Comparison of ENCODE assay signal across 3 cellular contexts in the genomic region with DNA sequence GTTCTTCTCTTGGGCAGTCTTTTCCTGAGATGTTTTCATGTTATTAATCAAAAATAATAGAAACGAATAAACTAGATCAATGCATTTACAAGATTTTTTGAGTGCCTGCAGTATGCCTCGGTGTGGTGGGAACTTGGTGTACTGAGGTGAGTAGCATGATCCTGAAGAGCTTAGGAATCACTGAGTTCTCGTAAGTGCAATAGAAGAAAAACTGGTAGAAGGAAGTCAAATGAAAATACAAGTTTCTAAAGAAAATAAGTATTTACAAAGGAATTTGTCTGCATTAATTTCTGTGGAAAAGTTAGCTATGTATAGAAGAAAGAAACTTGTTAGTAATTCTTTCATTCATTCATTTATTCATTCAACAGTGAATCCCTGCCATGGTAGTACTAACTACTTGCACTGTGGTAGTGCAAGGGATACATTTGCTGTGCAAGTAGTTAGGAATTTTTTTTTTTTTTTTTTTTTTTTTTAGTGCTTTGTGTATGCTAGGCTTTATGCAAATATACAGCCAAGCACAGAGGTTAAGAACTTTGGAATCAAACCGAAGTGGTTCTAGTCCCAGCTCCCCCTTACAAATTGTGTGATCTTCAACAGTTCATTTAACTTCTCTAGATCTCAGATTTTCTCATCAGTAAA.
TF ChIP-seq lines count a peak whose summit lies in the region.

No MANE protein-coding gene starts in this region.

TF ChIP-seq in SK-N-SH, 30 proteins besides CTCF, POLR2A, EP300 and RAD21:
- TF ChIP-seq GABPA (IDR thresholded peaks at IDR 0.05; ENCODE audit: low read depth) (no peak), MXI1 (IDR thresholded peaks at IDR 0.05; ENCODE audit: low read depth, low read length) (no peak)

TF ChIP-seq in SK-N-SH treated with all-trans-retinoic acid at 6 μM for 48 hours, 23 proteins besides CTCF, POLR2A, EP300 and RAD21:
- TF ChIP-seq OSR1 (CRISPR knock-in tag; IDR thresholded peaks at IDR 0.05) (no peak), ZC3H10 (CRISPR knock-in tag; IDR thresholded peaks at IDR 0.05) (no peak), TCF4 (CRISPR knock-in tag; IDR thresholded peaks at IDR 0.05; ENCODE audit: borderline replicate concordance) (no peak), ZNF70 (CRISPR knock-in tag; IDR thresholded peaks at IDR 0.05) (no peak), BACH2 (CRISPR knock-in tag; IDR thresholded peaks at IDR 0.05; ENCODE audit: borderline replicate concordance) (no peak), ZFP30 (CRISPR knock-in tag; IDR thresholded peaks at IDR 0.05) (no peak), PPARA (CRISPR knock-in tag; IDR thresholded peaks at IDR 0.05; ENCODE audit: borderline replicate concordance) (no peak), CSDC2 (CRISPR knock-in tag; IDR thresholded peaks at IDR 0.05) (no peak)
- TF ChIP-seq, protein P1, sequence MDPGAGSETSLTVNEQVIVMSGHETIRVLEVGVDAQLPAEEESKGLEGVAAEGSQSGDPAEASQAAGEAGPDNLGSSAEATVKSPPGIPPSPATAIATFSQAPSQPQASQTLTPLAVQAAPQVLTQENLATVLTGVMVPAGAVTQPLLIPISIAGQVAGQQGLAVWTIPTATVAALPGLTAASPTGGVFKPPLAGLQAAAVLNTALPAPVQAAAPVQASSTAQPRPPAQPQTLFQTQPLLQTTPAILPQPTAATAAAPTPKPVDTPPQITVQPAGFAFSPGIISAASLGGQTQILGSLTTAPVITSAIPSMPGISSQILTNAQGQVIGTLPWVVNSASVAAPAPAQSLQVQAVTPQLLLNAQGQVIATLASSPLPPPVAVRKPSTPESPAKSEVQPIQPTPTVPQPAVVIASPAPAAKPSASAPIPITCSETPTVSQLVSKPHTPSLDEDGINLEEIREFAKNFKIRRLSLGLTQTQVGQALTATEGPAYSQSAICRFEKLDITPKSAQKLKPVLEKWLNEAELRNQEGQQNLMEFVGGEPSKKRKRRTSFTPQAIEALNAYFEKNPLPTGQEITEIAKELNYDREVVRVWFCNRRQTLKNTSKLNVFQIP (CRISPR knock-in tag; IDR thresholded peaks at IDR 0.05; ENCODE audit: borderline replicate concordance, low read depth), result no peak
- TF ChIP-seq, protein P2, sequence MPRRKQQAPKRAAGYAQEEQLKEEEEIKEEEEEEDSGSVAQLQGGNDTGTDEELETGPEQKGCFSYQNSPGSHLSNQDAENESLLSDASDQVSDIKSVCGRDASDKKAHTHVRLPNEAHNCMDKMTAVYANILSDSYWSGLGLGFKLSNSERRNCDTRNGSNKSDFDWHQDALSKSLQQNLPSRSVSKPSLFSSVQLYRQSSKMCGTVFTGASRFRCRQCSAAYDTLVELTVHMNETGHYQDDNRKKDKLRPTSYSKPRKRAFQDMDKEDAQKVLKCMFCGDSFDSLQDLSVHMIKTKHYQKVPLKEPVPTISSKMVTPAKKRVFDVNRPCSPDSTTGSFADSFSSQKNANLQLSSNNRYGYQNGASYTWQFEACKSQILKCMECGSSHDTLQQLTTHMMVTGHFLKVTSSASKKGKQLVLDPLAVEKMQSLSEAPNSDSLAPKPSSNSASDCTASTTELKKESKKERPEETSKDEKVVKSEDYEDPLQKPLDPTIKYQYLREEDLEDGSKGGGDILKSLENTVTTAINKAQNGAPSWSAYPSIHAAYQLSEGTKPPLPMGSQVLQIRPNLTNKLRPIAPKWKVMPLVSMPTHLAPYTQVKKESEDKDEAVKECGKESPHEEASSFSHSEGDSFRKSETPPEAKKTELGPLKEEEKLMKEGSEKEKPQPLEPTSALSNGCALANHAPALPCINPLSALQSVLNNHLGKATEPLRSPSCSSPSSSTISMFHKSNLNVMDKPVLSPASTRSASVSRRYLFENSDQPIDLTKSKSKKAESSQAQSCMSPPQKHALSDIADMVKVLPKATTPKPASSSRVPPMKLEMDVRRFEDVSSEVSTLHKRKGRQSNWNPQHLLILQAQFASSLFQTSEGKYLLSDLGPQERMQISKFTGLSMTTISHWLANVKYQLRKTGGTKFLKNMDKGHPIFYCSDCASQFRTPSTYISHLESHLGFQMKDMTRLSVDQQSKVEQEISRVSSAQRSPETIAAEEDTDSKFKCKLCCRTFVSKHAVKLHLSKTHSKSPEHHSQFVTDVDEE (CRISPR knock-in tag; IDR thresholded peaks at IDR 0.05), result no peak
- TF ChIP-seq, protein P3, sequence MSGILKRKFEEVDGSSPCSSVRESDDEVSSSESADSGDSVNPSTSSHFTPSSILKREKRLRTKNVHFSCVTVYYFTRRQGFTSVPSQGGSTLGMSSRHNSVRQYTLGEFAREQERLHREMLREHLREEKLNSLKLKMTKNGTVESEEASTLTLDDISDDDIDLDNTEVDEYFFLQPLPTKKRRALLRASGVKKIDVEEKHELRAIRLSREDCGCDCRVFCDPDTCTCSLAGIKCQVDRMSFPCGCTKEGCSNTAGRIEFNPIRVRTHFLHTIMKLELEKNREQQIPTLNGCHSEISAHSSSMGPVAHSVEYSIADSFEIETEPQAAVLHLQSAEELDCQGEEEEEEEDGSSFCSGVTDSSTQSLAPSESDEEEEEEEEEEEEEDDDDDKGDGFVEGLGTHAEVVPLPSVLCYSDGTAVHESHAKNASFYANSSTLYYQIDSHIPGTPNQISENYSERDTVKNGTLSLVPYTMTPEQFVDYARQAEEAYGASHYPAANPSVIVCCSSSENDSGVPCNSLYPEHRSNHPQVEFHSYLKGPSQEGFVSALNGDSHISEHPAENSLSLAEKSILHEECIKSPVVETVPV (CRISPR knock-in tag; IDR thresholded peaks at IDR 0.05), result no peak
- TF ChIP-seq, protein P4, sequence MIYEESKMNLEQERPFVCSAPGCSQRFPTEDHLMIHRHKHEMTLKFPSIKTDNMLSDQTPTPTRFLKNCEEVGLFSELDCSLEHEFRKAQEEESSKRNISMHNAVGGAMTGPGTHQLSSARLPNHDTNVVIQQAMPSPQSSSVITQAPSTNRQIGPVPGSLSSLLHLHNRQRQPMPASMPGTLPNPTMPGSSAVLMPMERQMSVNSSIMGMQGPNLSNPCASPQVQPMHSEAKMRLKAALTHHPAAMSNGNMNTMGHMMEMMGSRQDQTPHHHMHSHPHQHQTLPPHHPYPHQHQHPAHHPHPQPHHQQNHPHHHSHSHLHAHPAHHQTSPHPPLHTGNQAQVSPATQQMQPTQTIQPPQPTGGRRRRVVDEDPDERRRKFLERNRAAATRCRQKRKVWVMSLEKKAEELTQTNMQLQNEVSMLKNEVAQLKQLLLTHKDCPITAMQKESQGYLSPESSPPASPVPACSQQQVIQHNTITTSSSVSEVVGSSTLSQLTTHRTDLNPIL (CRISPR knock-in tag; IDR thresholded peaks at IDR 0.05; ENCODE audit: low read depth), result no peak

TF ChIP-seq in IMR-90, 13 proteins besides CTCF, POLR2A, EP300 and RAD21:
- no peak for TF ChIP-seq NFE2L2 (IDR thresholded peaks at IDR 0.05; ENCODE audit: low read depth, low read length)
- no peak for TF ChIP-seq MAZ (IDR thresholded peaks at IDR 0.05; ENCODE audit: borderline replicate concordance, low read depth, low read length)
- TF ChIP-seq MXI1 (IDR thresholded peaks at IDR 0.05; ENCODE audit: borderline replicate concordance, low read depth, low read length), result no peak
- TF ChIP-seq RCOR1 (IDR thresholded peaks at IDR 0.05; ENCODE audit: insufficient replicate concordance, low read length), result no peak
- no peak for TF ChIP-seq RFX5 (IDR thresholded peaks at IDR 0.05; ENCODE audit: low read depth, low read length)
- TF ChIP-seq, protein P5, sequence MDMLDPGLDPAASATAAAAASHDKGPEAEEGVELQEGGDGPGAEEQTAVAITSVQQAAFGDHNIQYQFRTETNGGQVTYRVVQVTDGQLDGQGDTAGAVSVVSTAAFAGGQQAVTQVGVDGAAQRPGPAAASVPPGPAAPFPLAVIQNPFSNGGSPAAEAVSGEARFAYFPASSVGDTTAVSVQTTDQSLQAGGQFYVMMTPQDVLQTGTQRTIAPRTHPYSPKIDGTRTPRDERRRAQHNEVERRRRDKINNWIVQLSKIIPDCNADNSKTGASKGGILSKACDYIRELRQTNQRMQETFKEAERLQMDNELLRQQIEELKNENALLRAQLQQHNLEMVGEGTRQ (IDR thresholded peaks at IDR 0.05; ENCODE audit: low read depth, low read length), result no peak
- no peak for TF ChIP-seq CHD1 (IDR thresholded peaks at IDR 0.05; ENCODE audit: low read depth, low read length)
- no peak for TF ChIP-seq CEBPB (IDR thresholded peaks at IDR 0.05; ENCODE audit: low read depth, low read length)
- TF ChIP-seq FOS (IDR thresholded peaks at IDR 0.05; ENCODE audit: low read depth, low read length), result no peak
- TF ChIP-seq, protein P6, sequence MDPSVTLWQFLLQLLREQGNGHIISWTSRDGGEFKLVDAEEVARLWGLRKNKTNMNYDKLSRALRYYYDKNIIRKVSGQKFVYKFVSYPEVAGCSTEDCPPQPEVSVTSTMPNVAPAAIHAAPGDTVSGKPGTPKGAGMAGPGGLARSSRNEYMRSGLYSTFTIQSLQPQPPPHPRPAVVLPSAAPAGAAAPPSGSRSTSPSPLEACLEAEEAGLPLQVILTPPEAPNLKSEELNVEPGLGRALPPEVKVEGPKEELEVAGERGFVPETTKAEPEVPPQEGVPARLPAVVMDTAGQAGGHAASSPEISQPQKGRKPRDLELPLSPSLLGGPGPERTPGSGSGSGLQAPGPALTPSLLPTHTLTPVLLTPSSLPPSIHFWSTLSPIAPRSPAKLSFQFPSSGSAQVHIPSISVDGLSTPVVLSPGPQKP (IDR thresholded peaks at IDR 0.05; ENCODE audit: borderline replicate concordance, low read depth, low read length), result no peak
- TF ChIP-seq MAFK (IDR thresholded peaks at IDR 0.05; ENCODE audit: low read depth, low read length), result no peak
- no peak for TF ChIP-seq SMC3 (IDR thresholded peaks at IDR 0.05; ENCODE audit: low read depth, low read length)
- TF ChIP-seq BHLHE40 (IDR thresholded peaks at IDR 0.05; ENCODE audit: low read depth, low read length), result no peak
